Comparison of ENCODE assay signal across 14 cellular contexts in genomic region chr7:24025094-24025493, GRCh38.
DNase-seq lines count a peak whose midpoint lies in the region; TF ChIP-seq lines count a peak whose summit lies in the region.
"Had no signal": no experiment of that assay in that cellular context is flagged by ENCODE, and none has a peak within 500 bp of the region (broad histone marks: within the 10 kb centered on the region; RNA-seq: fewer than 3 reads in every experiment).

No MANE protein-coding gene starts in this region.

- CTCF ChIA-PET in AG04450 (lab: Charles Lee) = interaction anchor here (1.3 kb wide), 1 partner anchor 1155 kb away, joined by 4 read pairs; a partner anchor contains a TSS

- DNase-seq in AG04450 (ENCODE audit: low read depth, low spot score) (peak; percentile 29), HCEC 1CT (peak; percentile 8), SK-MEL-5 (ENCODE audit: low read depth, low spot score) (peak; percentile 77), iPS-NIHi7 (ENCODE audit: extremely low spot score) (peak; percentile 25), GF-D8 (lab: John Stamatoyannopoulos, UW) (no peak), activated gamma-delta T cell (lab: John Stamatoyannopoulos, UW) (no peak), NOMO-1 treated with DMSO at 0.1 percent for 48 hours (lab: John Stamatoyannopoulos, UW; ENCODE audit: unreplicated experiment) (no peak)
- no peak for DNase-seq in activated effector memory CD4-positive, alpha-beta T cell treated with Interleukin-2 at 50 U/mL for 16 hours
- DNase-seq: aorta; NCI-H1436 treated with DMSO at 0.1 percent for 48 hours; nucleus accumbens; stimulated activated naive CD4-positive, alpha-beta T cell; T-helper 9 cell had no signal

- in situ Hi-C loops in SK-MEL-5 (cut with HindIII; ENCODE audit: low pct_unique_long_range_greater_than_20kb, low sequenced_read_pairs) = no loop called here

- no peaks in the 10 kb centered on the region for H3K9me3 ChIP-seq in AG04450 (ENCODE audit: control insufficient read depth, insufficient read depth, low read length)

- no peaks in the 10 kb centered on the region for H3K27me3 ChIP-seq in AG04450 (ENCODE audit: control insufficient read depth, insufficient read depth, low read length)

- peak overlapping the region; percentile 77 for H3K27ac ChIP-seq in AG04450 (ENCODE audit: low read depth, low read length)
- H3K27ac ChIP-seq: epithelial cell of prostate had no signal

- no peak overlapping the region for H3K4me3 ChIP-seq in AG04450 (ENCODE audit: low read depth, low read length)

- no peak for TF ChIP-seq CTCF in AG04450 (IDR thresholded peaks at IDR 0.05; ENCODE audit: low read depth, low read length)

- POLR2A ChIA-PET in AG04450 (lab: Yijun Ruan, JAX) = no interaction called here

Comparison
In these comparisons a context has a peak if more than half of its experiments do, and no peak if none do; other contexts are left out.
1. DNase-seq: peak in AG04450 (single experiment), HCEC 1CT (single experiment), SK-MEL-5 (single experiment) and iPS-NIHi7 (single experiment); none in activated effector memory CD4-positive, alpha-beta T cell treated with Interleukin-2 at 50 U/mL for 16 hours (single experiment), GF-D8 (single experiment), activated gamma-delta T cell (single experiment) and NOMO-1 treated with DMSO at 0.1 percent for 48 hours (single experiment).